In the genomic region with DNA sequence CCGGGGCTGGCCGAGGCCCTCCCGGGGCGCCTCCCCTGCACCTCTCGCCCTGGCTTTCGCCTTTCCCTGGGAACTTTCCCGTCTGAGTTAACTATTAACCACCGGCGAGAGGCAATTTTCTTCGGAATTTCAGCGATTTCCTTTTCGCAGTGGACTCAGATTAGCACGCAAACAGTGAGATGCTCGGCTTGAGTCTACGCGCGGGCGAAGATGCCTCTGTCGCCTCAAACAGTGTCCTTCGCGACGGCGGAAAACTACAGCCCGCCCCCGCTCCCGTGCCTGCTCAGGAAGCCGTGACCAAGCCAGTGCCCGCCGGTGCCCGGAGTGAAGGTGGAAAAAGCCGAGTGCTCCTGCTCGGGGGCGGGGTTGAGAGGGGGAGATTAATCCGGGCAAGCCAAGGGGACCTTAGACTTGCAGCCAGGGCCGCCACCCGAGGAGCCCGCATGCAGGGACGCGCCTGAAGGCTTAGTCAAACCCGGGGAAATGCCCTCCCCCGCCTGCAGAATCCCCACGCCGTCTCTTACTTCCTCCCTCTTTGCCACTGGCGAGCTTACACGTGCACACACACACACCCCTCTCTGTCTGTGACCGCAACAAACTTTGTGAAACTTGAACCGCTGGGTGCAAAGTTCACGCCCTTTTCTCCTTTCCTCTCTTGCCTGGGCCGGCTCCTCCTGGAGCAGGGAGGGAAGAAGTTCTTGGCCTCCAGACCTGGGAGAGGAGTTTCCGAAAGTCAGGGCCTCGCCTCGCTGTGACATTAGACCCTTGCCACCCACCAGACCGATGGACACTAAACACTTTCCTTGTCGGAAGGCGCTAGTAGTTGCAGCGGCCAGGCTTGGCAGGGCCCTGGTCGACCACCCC, we compare ENCODE assay signal across 8 cellular contexts. TPM values are rescaled to one million over a fixed set of nuclear protein-coding genes. Genes with fewer than 3 reads are reported as not detected.
DNase-seq lines count a peak whose midpoint lies in the region; ATAC-seq, FAIRE-seq and TF ChIP-seq lines count a peak whose summit lies in the region.

No MANE protein-coding gene starts in this region.

- H3K9me3 Mint-ChIP-seq in activated naive CD4-positive, alpha-beta T cell treated with anti-CD3 and anti-CD28 coated beads, Interleukin-2, amount 10 ng/mL, durations not matched to agents 7 days and 5 days, result no peaks in the 10 kb centered on the region
- H3K9me3 Mint-ChIP-seq in activated B cell treated with CpG ODN at 0.5 μM for 24 hours, result no peaks in the 10 kb centered on the region

- no peak overlapping the region for H3K9ac ChIP-seq in keratinocyte (ENCODE audit: control insufficient read depth, extremely low read depth, insufficient read depth, low read length)

- no peak for TF ChIP-seq POLR2A in suprapubic skin (IDR thresholded peaks at IDR 0.05)

- no peak for FAIRE-seq in keratinocyte (lab: Jason Lieb, UNC)

- peaks cover 10% of the 10 kb centered on the region for H3K4me1 ChIP-seq in keratinocyte (ENCODE audit: control insufficient read depth, extremely low read depth, insufficient read depth, low read length)
- H3K4me1 ChIP-seq in suprapubic skin, result peaks cover 38% of the 10 kb centered on the region

- H4K20me1 ChIP-seq in keratinocyte (ENCODE audit: control insufficient read depth, extremely low read depth, insufficient read depth, low read length), result peaks cover 3% of the 10 kb centered on the region

- H3K9me1 ChIP-seq in keratinocyte (ENCODE audit: control insufficient read depth, extremely low read depth, insufficient read depth, low read length), result no peaks in the 10 kb centered on the region

- intact Hi-C loops in activated B cell treated with CpG ODN at 0.5 μM for 24 hours (cut with micrococcal nuclease), result loop anchor here (2.0 to 5.0 kb wide), 2 partner anchors 16 to 74 kb away; no protein-coding TSS in a partner anchor

- peak; percentile 63 for DNase-seq in activated naive CD4-positive, alpha-beta T cell treated with anti-CD3 and anti-CD28 coated beads, Interleukin-2, amount 10 ng/mL, durations not matched to agents 7 days and 5 days
- no peak for DNase-seq in activated naive CD4-positive, alpha-beta T cell treated with anti-CD3 and anti-CD28 coated beads, Interleukin-2, amount 50 U/mL, for 16 hours
- DNase-seq in activated B cell treated with CpG ODN at 0.5 μM for 24 hours (no peak), keratinocyte (ENCODE audit: low read depth, low spot score) (no peak), suprapubic skin (ENCODE audit: low spot score in 2 of 2) (no peak), cerebellar nuclear complex (lab: John Stamatoyannopoulos, UW) (no peak)

- H3K27me3 ChIP-seq in keratinocyte (ENCODE audit: control insufficient read depth, extremely low read depth, insufficient read depth, low read length), result peaks cover 82% of the 10 kb centered on the region
- peaks cover 100% of the 10 kb centered on the region for H3K27me3 ChIP-seq in suprapubic skin

- H3K27ac Mint-ChIP-seq in activated naive CD4-positive, alpha-beta T cell treated with anti-CD3 and anti-CD28 coated beads, Interleukin-2, amount 10 ng/mL, durations not matched to agents 7 days and 5 days, result peak overlapping the region; percentile 60
- no peak overlapping the region for H3K27ac Mint-ChIP-seq in activated B cell treated with CpG ODN at 0.5 μM for 24 hours

- peaks cover 34% of the 10 kb centered on the region for H3K4me1 Mint-ChIP-seq in activated naive CD4-positive, alpha-beta T cell treated with anti-CD3 and anti-CD28 coated beads, Interleukin-2, amount 10 ng/mL, durations not matched to agents 7 days and 5 days
- peaks cover 28% of the 10 kb centered on the region for H3K4me1 Mint-ChIP-seq in activated B cell treated with CpG ODN at 0.5 μM for 24 hours

- H3K36me3 ChIP-seq in keratinocyte (ENCODE audit: control insufficient read depth in 2 of 2, extremely low read depth in 1 of 2, insufficient read depth in 2 of 2, low read length in 2 of 2), result no peaks in the 10 kb centered on the region
- H3K36me3 ChIP-seq in suprapubic skin, result no peaks in the 10 kb centered on the region

- CTCF ChIA-PET in activated naive CD4-positive, alpha-beta T cell treated with anti-CD3 and anti-CD28 coated beads, Interleukin-2, amount 10 ng/mL, durations not matched to agents 7 days and 5 days (lab: Charles Lee), result no interaction called here
- CTCF ChIA-PET in activated B cell treated with CpG ODN at 0.5 μM for 24 hours (lab: Charles Lee), result no interaction called here

- ATAC-seq in HG03039 (IDR thresholded peaks at IDR 0.05; ENCODE audit: unreplicated experiment), result peak; percentile 64
- ATAC-seq in activated B cell treated with CpG ODN at 0.5 μM for 24 hours (ENCODE audit: low read depth), result peak; percentile 85
- ATAC-seq in HG03571 (IDR thresholded peaks at IDR 0.05; ENCODE audit: unreplicated experiment), result no peak

- peaks cover 2% of the 10 kb centered on the region for H3K36me3 Mint-ChIP-seq in activated naive CD4-positive, alpha-beta T cell treated with anti-CD3 and anti-CD28 coated beads, Interleukin-2, amount 10 ng/mL, durations not matched to agents 7 days and 5 days
- H3K36me3 Mint-ChIP-seq in activated B cell treated with CpG ODN at 0.5 μM for 24 hours (ENCODE audit: low read depth), result no peaks in the 10 kb centered on the region

- H3K4me3 ChIP-seq in keratinocyte (ENCODE audit: control insufficient read depth in 2 of 3, extremely low read depth in 1 of 3, insufficient read depth in 2 of 3, low read depth in 1 of 3, low read length in 3 of 3), result no peak overlapping the region
- peak overlapping the region; percentile 31 for H3K4me3 ChIP-seq in suprapubic skin

- 11% methylated on average over 30 of the region's 57 CpGs for WGBS in suprapubic skin

- H3K27me3 Mint-ChIP-seq in activated naive CD4-positive, alpha-beta T cell treated with anti-CD3 and anti-CD28 coated beads, Interleukin-2, amount 10 ng/mL, durations not matched to agents 7 days and 5 days, result peaks cover 99% of the 10 kb centered on the region
- H3K27me3 Mint-ChIP-seq in activated B cell treated with CpG ODN at 0.5 μM for 24 hours, result peaks cover 78% of the 10 kb centered on the region

- TF ChIP-seq EP300 in suprapubic skin (IDR thresholded peaks at IDR 0.05), result no peak

- H2AFZ ChIP-seq in keratinocyte (ENCODE audit: control insufficient read depth, low read length), result no peak overlapping the region

- H3K4me3 Mint-ChIP-seq in activated naive CD4-positive, alpha-beta T cell treated with anti-CD3 and anti-CD28 coated beads, Interleukin-2, amount 10 ng/mL, durations not matched to agents 7 days and 5 days, result peak overlapping the region; percentile 39
- H3K4me3 Mint-ChIP-seq in activated B cell treated with CpG ODN at 0.5 μM for 24 hours, result peak overlapping the region; percentile 78

- POLR2A ChIA-PET in activated B cell treated with CpG ODN at 0.5 μM for 24 hours (lab: Charles Lee), result no interaction called here

- peak overlapping the region; percentile 46 for H3K4me2 ChIP-seq in keratinocyte (ENCODE audit: control insufficient read depth, extremely low read depth, insufficient read depth, low read depth, low read length)

- no peaks in the 10 kb centered on the region for H3K9me3 ChIP-seq in keratinocyte (ENCODE audit: control insufficient read depth, low read depth, low read length)
- no peaks in the 10 kb centered on the region for H3K9me3 ChIP-seq in suprapubic skin

- TF ChIP-seq CTCF in activated B cell treated with CpG ODN at 0.5 μM for 24 hours (IDR thresholded peaks at IDR 0.05) (no peak), keratinocyte (optimal IDR thresholded peaks at IDR 0.05 in 1 of 3, IDR thresholded peaks at IDR 0.05 in 1 of 3, conservative IDR thresholded peaks at IDR 0.05 in 1 of 3; ENCODE audit: extremely low read depth in 1 of 3, insufficient read depth in 2 of 3, low read length in 3 of 3) (no peak), suprapubic skin (IDR thresholded peaks at IDR 0.05) (no peak)

- no peak overlapping the region for H3K27ac ChIP-seq in keratinocyte (ENCODE audit: control insufficient read depth, insufficient read depth, low read length)
- no peak overlapping the region for H3K27ac ChIP-seq in suprapubic skin

- no peaks in the 10 kb centered on the region for H3K79me2 ChIP-seq in keratinocyte (ENCODE audit: control insufficient read depth, insufficient read depth, low read length)

- dilution Hi-C loops in keratinocyte (cut with MboI; ENCODE audit: extremely low pct_ligation_motif_present, low sequenced_read_pairs), result no loop called here

RNA-seq across cellular contexts. Expression of a gene that starts 14.4 kb away (rescaled TPM):
- not detected in 2 replicates for total RNA-seq in activated B cell treated with CpG ODN at 0.5 μM for 24 hours
- not detected in 3 replicates for polyA plus RNA-seq in keratinocyte
- not detected for polyA plus RNA-seq in keratinocyte (2011; ENCODE audit: low read depth)
- polyA plus RNA-seq in keratinocyte (2011; cell fraction: cytosol; rRNA removed), result not detected in 2 replicates
- not detected in 2 replicates for polyA plus RNA-seq in keratinocyte (2011; cell fraction: nucleus; rRNA removed)
- polyA plus RNA-seq in keratinocyte (2012; ENCODE audit: low replicate concordance), result not detected in 2 replicates
- 0.03 TPM in 1 of 3 replicates, not detected in the others for polyA minus RNA-seq in keratinocyte
- not detected for polyA minus RNA-seq in keratinocyte (2011; cell fraction: cytosol; rRNA and poly(A)+ RNA removed)
- polyA minus RNA-seq in keratinocyte (2011; cell fraction: nucleus; rRNA and poly(A)+ RNA removed), result not detected in 2 replicates
- total RNA-seq in suprapubic skin, result not detected
